In the genomic region with DNA sequence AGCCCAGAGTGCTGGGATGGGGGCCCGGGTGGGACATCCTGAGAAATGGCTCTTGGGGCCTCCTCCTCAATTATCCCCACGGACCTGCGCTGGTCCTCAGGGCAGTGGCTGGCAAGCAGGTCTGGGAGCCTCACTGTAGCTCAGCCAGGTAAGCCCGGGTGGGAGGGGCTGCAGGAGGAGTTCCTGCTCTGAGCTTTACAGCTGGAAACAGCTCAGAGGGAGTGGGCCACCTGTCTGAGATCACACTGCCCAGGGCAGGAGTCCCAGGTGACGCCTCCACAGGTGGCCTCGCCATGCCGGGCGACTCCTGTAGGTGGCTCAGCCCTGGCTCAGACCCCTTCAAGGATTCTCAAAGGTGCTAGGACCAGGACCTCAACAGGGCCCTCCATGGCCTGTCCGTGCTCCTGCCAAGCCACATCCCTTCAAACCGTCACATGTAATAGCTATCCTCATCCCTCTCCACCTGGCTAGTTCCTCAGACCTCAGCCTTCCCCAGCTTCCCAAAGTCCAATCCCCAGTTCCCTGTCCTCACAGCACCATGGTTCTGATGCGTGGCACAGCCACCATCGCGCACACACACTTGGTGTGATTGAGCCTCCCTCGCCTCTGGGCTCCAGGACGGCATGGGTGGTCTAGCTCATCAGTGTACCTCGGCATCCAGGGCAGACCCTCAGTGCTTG, we compare ENCODE assay signal across 1 cellular context.
TF ChIP-seq lines count a peak whose summit lies in the region.

No MANE protein-coding gene starts in this region.

TF ChIP-seq in HCT116, 20 proteins besides CTCF, POLR2A, EP300 and RAD21:
- TF ChIP-seq CEBPB (IDR thresholded peaks at IDR 0.05; ENCODE audit: low read depth) = no peak
- TF ChIP-seq JUND (IDR thresholded peaks at IDR 0.05) = no peak
- no peak for TF ChIP-seq EZH2 (IDR thresholded peaks at IDR 0.05)
- no peak for TF ChIP-seq SP1 (IDR thresholded peaks at IDR 0.05; ENCODE audit: low read depth)
- TF ChIP-seq, protein P1, sequence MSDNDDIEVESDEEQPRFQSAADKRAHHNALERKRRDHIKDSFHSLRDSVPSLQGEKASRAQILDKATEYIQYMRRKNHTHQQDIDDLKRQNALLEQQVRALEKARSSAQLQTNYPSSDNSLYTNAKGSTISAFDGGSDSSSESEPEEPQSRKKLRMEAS (IDR thresholded peaks at IDR 0.05) = no peak
- no peak for TF ChIP-seq CBX3 (IDR thresholded peaks at IDR 0.05; ENCODE audit: low read depth)
- TF ChIP-seq FOSL1 (IDR thresholded peaks at IDR 0.05; ENCODE audit: low read depth) = no peak
- no peak for TF ChIP-seq REST (IDR thresholded peaks at IDR 0.05; ENCODE audit: low read depth)
- no peak for TF ChIP-seq SRF (IDR thresholded peaks at IDR 0.05; ENCODE audit: low read depth)
- TF ChIP-seq POLR2AphosphoS5 (IDR thresholded peaks at IDR 0.05; ENCODE audit: low read depth, low read length) = no peak
- no peak for TF ChIP-seq ELF1 (IDR thresholded peaks at IDR 0.05; ENCODE audit: borderline replicate concordance, low read depth)
- TF ChIP-seq ATF3 (IDR thresholded peaks at IDR 0.05) = no peak
- TF ChIP-seq SIN3A (IDR thresholded peaks at IDR 0.05; ENCODE audit: low read depth) = no peak
- no peak for TF ChIP-seq ZFX (IDR thresholded peaks at IDR 0.05)
- no peak for TF ChIP-seq ZNF274 (IDR thresholded peaks at IDR 0.05; ENCODE audit: low read depth, low read length)
- TF ChIP-seq TCF7L2 (IDR thresholded peaks at IDR 0.05; ENCODE audit: borderline replicate concordance, extremely low read depth, insufficient read depth, insufficient read length) = no peak
